13 cellular contexts compared by ENCODE assay signal in the genomic region with DNA sequence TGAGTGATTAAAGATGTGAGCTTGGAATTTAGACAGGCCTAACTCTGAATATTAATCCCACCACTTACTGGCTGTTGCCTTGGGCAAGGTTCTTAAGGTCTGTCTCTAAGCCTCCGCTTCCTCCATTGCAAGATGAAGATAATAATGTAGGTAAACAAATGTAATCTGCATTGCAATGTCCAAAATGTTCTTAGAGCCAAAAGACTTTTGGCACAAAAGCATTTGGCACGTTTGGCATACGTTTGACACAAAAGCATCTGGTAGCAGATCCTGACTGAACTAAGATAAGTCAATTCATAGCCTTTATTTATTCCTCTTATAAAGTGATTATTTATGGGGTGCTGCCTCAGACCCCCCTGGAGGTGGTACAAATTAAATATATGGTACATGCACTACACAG.
DNase-seq lines count a peak whose midpoint lies in the region; TF ChIP-seq lines count a peak whose summit lies in the region.
"Had no signal": no experiment of that assay in that cellular context is flagged by ENCODE, and none has a peak within 500 bp of the region (broad histone marks: within the 10 kb centered on the region; RNA-seq: fewer than 3 reads in every experiment).

No MANE protein-coding gene starts in this region.

- no peaks in the 10 kb centered on the region for H3K36me3 ChIP-seq in MG63
- H3K36me3 ChIP-seq in BE2C: no peaks in the 10 kb centered on the region

- peaks cover 31% of the 10 kb centered on the region for H3K4me1 ChIP-seq in BE2C

- no peaks in the 10 kb centered on the region for H3K27me3 ChIP-seq in MG63
- no peaks in the 10 kb centered on the region for H3K27me3 ChIP-seq in BE2C

- DNase-seq in MG63 (peak; percentile 12), NCI-H82 treated with DMSO at 0.1 percent for 48 hours (lab: John Stamatoyannopoulos, UW; ENCODE audit: unreplicated experiment) (peak; percentile 87), cerebellum (ENCODE audit: low spot score) (peak; percentile 12), BE2C (no peak), kidney tubule cell (ENCODE audit: low spot score) (no peak)
- DNase-seq in stimulated activated CD4-positive, alpha-beta T cell treated with anti-CD3 and anti-CD28 coated beads, Interleukin-15, amount 100 ng/mL, for 24 hours: no peak
- no peak for DNase-seq in activated CD4-positive, CD25-positive, alpha-beta regulatory T cell treated with anti-CD3 and anti-CD28 coated beads, Interleukin-2, amount 50 U/mL, for 72 hours
- DNase-seq: ACHN; CD4-positive, alpha-beta T cell; DMS153; DMS79 treated with DMSO at 0.1 percent for 48 hours; H9; IMR-90 had no signal

- H3K4me3 ChIP-seq in MG63 (no peak overlapping the region), BE2C (ENCODE audit: low read depth, low read length) (no peak overlapping the region)

- no peaks in the 10 kb centered on the region for H3K9me3 ChIP-seq in MG63
- H3K9me3 ChIP-seq in BE2C: no peaks in the 10 kb centered on the region

- TF ChIP-seq CTCF in BE2C (IDR thresholded peaks at IDR 0.05; ENCODE audit: low read depth, low read length): no peak

Comparison
In these comparisons a context has a peak if more than half of its experiments do, and no peak if none do; other contexts are left out.
1. DNase-seq: peak in MG63 (single experiment), NCI-H82 treated with DMSO at 0.1 percent for 48 hours (single experiment) and cerebellum (single experiment); none in stimulated activated CD4-positive, alpha-beta T cell treated with anti-CD3 and anti-CD28 coated beads, Interleukin-15, amount 100 ng/mL, for 24 hours (single experiment), BE2C (single experiment), kidney tubule cell (single experiment) and activated CD4-positive, CD25-positive, alpha-beta regulatory T cell treated with anti-CD3 and anti-CD28 coated beads, Interleukin-2, amount 50 U/mL, for 72 hours (single experiment).